In genomic region chr12:74490390-74491064, GRCh38 we compare ENCODE assay signal across 2 cellular contexts.
A peak's percentile ranks its signal among the peaks of the same experiment; 100 is the strongest.
TF ChIP-seq lines count a peak whose summit lies in the region.

No MANE protein-coding gene starts in this region.

TF ChIP-seq in GM12878, 131 proteins besides CTCF, POLR2A, EP300 and RAD21 (continued from another document and continues in another):
- TF ChIP-seq NKRF (conservative IDR thresholded peaks at IDR 0.05) (no peak), MEF2A (IDR thresholded peaks at IDR 0.05; ENCODE audit: insufficient read depth, low read depth, low read length) (no peak), POU2F2 (IDR thresholded peaks at IDR 0.05; ENCODE audit: borderline replicate concordance, low read depth, low read length) (no peak), ZNF687 (IDR thresholded peaks at IDR 0.05) (0 out of 2 replicates have a peak, but pooled peaks have one; percentile 24), GABPA (IDR thresholded peaks at IDR 0.05; ENCODE audit: low read depth) (no peak), NFYA (IDR thresholded peaks at IDR 0.05; ENCODE audit: borderline replicate concordance, low read depth, low read length) (no peak), ZNF217 (IDR thresholded peaks at IDR 0.05) (0 out of 2 replicates have a peak, but pooled peaks have one; percentile 24), RB1 (IDR thresholded peaks at IDR 0.05; ENCODE audit: borderline replicate concordance) (no peak), ZNF24 (IDR thresholded peaks at IDR 0.05) (0 out of 2 replicates have a peak, but pooled peaks have one; percentile 40), CEBPB (IDR thresholded peaks at IDR 0.05; ENCODE audit: borderline replicate concordance in 1 of 2, low read depth in 2 of 2, low read length in 2 of 2) (no peak)
- TF ChIP-seq, protein P1, sequence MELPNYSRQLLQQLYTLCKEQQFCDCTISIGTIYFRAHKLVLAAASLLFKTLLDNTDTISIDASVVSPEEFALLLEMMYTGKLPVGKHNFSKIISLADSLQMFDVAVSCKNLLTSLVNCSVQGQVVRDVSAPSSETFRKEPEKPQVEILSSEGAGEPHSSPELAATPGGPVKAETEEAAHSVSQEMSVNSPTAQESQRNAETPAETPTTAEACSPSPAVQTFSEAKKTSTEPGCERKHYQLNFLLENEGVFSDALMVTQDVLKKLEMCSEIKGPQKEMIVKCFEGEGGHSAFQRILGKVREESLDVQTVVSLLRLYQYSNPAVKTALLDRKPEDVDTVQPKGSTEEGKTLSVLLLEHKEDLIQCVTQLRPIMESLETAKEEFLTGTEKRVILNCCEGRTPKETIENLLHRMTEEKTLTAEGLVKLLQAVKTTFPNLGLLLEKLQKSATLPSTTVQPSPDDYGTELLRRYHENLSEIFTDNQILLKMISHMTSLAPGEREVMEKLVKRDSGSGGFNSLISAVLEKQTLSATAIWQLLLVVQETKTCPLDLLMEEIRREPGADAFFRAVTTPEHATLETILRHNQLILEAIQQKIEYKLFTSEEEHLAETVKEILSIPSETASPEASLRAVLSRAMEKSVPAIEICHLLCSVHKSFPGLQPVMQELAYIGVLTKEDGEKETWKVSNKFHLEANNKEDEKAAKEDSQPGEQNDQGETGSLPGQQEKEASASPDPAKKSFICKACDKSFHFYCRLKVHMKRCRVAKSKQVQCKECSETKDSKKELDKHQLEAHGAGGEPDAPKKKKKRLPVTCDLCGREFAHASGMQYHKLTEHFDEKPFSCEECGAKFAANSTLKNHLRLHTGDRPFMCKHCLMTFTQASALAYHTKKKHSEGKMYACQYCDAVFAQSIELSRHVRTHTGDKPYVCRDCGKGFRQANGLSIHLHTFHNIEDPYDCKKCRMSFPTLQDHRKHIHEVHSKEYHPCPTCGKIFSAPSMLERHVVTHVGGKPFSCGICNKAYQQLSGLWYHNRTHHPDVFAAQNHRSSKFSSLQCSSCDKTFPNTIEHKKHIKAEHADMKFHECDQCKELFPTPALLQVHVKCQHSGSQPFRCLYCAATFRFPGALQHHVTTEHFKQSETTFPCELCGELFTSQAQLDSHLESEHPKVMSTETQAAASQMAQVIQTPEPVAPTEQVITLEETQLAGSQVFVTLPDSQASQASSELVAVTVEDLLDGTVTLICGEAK (IDR thresholded peaks at IDR 0.05; ENCODE audit: borderline replicate concordance) = no peak; the same call in 1 of the 2 replicates
- TF ChIP-seq, protein P2, sequence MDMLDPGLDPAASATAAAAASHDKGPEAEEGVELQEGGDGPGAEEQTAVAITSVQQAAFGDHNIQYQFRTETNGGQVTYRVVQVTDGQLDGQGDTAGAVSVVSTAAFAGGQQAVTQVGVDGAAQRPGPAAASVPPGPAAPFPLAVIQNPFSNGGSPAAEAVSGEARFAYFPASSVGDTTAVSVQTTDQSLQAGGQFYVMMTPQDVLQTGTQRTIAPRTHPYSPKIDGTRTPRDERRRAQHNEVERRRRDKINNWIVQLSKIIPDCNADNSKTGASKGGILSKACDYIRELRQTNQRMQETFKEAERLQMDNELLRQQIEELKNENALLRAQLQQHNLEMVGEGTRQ (IDR thresholded peaks at IDR 0.05; ENCODE audit: borderline replicate concordance, low read depth, low read length) = no peak

TF ChIP-seq in WTC11, 78 proteins besides CTCF, POLR2A, EP300 and RAD21 (continued from another document):
- TF ChIP-seq ZNF425 (CRISPR knock-in tag; conservative IDR thresholded peaks at IDR 0.05) = no peak
- TF ChIP-seq ZNF671 (CRISPR knock-in tag; IDR thresholded peaks at IDR 0.05) = no peak
- no peak for TF ChIP-seq GTF2I (CRISPR knock-in tag; conservative IDR thresholded peaks at IDR 0.05)
- TF ChIP-seq, protein P3, sequence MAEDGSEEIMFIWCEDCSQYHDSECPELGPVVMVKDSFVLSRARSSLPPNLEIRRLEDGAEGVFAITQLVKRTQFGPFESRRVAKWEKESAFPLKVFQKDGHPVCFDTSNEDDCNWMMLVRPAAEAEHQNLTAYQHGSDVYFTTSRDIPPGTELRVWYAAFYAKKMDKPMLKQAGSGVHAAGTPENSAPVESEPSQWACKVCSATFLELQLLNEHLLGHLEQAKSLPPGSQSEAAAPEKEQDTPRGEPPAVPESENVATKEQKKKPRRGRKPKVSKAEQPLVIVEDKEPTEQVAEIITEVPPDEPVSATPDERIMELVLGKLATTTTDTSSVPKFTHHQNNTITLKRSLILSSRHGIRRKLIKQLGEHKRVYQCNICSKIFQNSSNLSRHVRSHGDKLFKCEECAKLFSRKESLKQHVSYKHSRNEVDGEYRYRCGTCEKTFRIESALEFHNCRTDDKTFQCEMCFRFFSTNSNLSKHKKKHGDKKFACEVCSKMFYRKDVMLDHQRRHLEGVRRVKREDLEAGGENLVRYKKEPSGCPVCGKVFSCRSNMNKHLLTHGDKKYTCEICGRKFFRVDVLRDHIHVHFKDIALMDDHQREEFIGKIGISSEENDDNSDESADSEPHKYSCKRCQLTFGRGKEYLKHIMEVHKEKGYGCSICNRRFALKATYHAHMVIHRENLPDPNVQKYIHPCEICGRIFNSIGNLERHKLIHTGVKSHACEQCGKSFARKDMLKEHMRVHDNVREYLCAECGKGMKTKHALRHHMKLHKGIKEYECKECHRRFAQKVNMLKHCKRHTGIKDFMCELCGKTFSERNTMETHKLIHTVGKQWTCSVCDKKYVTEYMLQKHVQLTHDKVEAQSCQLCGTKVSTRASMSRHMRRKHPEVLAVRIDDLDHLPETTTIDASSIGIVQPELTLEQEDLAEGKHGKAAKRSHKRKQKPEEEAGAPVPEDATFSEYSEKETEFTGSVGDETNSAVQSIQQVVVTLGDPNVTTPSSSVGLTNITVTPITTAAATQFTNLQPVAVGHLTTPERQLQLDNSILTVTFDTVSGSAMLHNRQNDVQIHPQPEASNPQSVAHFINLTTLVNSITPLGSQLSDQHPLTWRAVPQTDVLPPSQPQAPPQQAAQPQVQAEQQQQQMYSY (CRISPR knock-in tag; IDR thresholded peaks at IDR 0.05) = no peak
- TF ChIP-seq, protein P4, sequence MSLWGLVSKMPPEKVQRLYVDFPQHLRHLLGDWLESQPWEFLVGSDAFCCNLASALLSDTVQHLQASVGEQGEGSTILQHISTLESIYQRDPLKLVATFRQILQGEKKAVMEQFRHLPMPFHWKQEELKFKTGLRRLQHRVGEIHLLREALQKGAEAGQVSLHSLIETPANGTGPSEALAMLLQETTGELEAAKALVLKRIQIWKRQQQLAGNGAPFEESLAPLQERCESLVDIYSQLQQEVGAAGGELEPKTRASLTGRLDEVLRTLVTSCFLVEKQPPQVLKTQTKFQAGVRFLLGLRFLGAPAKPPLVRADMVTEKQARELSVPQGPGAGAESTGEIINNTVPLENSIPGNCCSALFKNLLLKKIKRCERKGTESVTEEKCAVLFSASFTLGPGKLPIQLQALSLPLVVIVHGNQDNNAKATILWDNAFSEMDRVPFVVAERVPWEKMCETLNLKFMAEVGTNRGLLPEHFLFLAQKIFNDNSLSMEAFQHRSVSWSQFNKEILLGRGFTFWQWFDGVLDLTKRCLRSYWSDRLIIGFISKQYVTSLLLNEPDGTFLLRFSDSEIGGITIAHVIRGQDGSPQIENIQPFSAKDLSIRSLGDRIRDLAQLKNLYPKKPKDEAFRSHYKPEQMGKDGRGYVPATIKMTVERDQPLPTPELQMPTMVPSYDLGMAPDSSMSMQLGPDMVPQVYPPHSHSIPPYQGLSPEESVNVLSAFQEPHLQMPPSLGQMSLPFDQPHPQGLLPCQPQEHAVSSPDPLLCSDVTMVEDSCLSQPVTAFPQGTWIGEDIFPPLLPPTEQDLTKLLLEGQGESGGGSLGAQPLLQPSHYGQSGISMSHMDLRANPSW (CRISPR knock-in tag; conservative IDR thresholded peaks at IDR 0.05; ENCODE audit: low read depth) = no peak
- TF ChIP-seq, protein P5, sequence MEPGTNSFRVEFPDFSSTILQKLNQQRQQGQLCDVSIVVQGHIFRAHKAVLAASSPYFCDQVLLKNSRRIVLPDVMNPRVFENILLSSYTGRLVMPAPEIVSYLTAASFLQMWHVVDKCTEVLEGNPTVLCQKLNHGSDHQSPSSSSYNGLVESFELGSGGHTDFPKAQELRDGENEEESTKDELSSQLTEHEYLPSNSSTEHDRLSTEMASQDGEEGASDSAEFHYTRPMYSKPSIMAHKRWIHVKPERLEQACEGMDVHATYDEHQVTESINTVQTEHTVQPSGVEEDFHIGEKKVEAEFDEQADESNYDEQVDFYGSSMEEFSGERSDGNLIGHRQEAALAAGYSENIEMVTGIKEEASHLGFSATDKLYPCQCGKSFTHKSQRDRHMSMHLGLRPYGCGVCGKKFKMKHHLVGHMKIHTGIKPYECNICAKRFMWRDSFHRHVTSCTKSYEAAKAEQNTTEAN (CRISPR knock-in tag; IDR thresholded peaks at IDR 0.05) = no peak
- TF ChIP-seq, protein P6, sequence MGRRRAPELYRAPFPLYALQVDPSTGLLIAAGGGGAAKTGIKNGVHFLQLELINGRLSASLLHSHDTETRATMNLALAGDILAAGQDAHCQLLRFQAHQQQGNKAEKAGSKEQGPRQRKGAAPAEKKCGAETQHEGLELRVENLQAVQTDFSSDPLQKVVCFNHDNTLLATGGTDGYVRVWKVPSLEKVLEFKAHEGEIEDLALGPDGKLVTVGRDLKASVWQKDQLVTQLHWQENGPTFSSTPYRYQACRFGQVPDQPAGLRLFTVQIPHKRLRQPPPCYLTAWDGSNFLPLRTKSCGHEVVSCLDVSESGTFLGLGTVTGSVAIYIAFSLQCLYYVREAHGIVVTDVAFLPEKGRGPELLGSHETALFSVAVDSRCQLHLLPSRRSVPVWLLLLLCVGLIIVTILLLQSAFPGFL (CRISPR knock-in tag; IDR thresholded peaks at IDR 0.05; ENCODE audit: borderline replicate concordance) = no peak
